ENCODE assay signal across 10 cellular contexts in genomic region chr2:206442516-206442853, GRCh38. TPM values are rescaled to one million over a fixed set of nuclear protein-coding genes. Genes with fewer than 3 reads are reported as not detected.
DNase-seq lines count a peak whose midpoint lies in the region; TF ChIP-seq lines count a peak whose summit lies in the region.
"Had no signal": no experiment of that assay in that cellular context is flagged by ENCODE, and none has a peak within 500 bp of the region (broad histone marks: within the 10 kb centered on the region; RNA-seq: fewer than 3 reads in every experiment).

No MANE protein-coding gene starts in this region.

- BruUV-seq in Calu3 (replicated peaks; lab: Mats Ljungman, UMichigan), result no TSS peak

- H3K4me1 Mint-ChIP-seq in Calu3 (ENCODE audit: low read depth, unreplicated experiment) (peaks cover 13% of the 10 kb centered on the region), progenitor cell of endocrine pancreas (ENCODE audit: low read depth) (peaks cover 30% of the 10 kb centered on the region)
- H3K4me1 Mint-ChIP-seq in dendritic cell treated with granulocyte-macrophage colony-stimulating factor and Interleukin-4, amounts not matched to agents 40 ng/mL and 50 ng/mL, for 4 days (ENCODE audit: low read depth), result peaks cover 21% of the 10 kb centered on the region

- no peak for TF ChIP-seq CTCF in Calu3 (IDR thresholded peaks at IDR 0.05; ENCODE audit: unreplicated experiment)
- no peak for TF ChIP-seq CTCF in LNCaP clone FGC (IDR thresholded peaks at IDR 0.05; ENCODE audit: control insufficient read depth, extremely low read depth, insufficient read depth)
- no peak for TF ChIP-seq CTCF in progenitor cell of endocrine pancreas (IDR thresholded peaks at IDR 0.05; ENCODE audit: unreplicated experiment)

- H3K9me3 Mint-ChIP-seq in Calu3 (ENCODE audit: low read depth, unreplicated experiment) (no peaks in the 10 kb centered on the region), progenitor cell of endocrine pancreas (ENCODE audit: low read depth) (no peaks in the 10 kb centered on the region)
- H3K9me3 Mint-ChIP-seq in dendritic cell treated with granulocyte-macrophage colony-stimulating factor and Interleukin-4, amounts not matched to agents 40 ng/mL and 50 ng/mL, for 4 days, result no peaks in the 10 kb centered on the region

- CTCF ChIA-PET in Calu3 (lab: Charles Lee), result no interaction called here

- H3K36me3 Mint-ChIP-seq in Calu3 (ENCODE audit: insufficient read depth, unreplicated experiment), result peaks cover 13% of the 10 kb centered on the region
- H3K36me3 Mint-ChIP-seq in dendritic cell treated with granulocyte-macrophage colony-stimulating factor and Interleukin-4, amounts not matched to agents 40 ng/mL and 50 ng/mL, for 4 days (ENCODE audit: low read depth), result no peaks in the 10 kb centered on the region
- H3K36me3 Mint-ChIP-seq in progenitor cell of endocrine pancreas (ENCODE audit: insufficient read depth), result no peaks in the 10 kb centered on the region

- H3K4me3 ChIP-seq in LNCaP clone FGC (ENCODE audit: low read depth, low read length), result peak overlapping the region; percentile 33; the same call in 1 of the 2 replicates
- H3K4me3 ChIP-seq: mucosa of descending colon had no signal

- peak overlapping the region; percentile 63 for H3K4me3 Mint-ChIP-seq in Calu3 (ENCODE audit: low read depth, unreplicated experiment)
- peak overlapping the region; percentile 71 for H3K4me3 Mint-ChIP-seq in dendritic cell treated with granulocyte-macrophage colony-stimulating factor and Interleukin-4, amounts not matched to agents 40 ng/mL and 50 ng/mL, for 4 days
- H3K4me3 Mint-ChIP-seq in progenitor cell of endocrine pancreas (ENCODE audit: low read depth), result peak overlapping the region; percentile 73

- peaks cover 31% of the 10 kb centered on the region for H3K27me3 Mint-ChIP-seq in Calu3 (ENCODE audit: unreplicated experiment)
- H3K27me3 Mint-ChIP-seq in dendritic cell treated with granulocyte-macrophage colony-stimulating factor and Interleukin-4, amounts not matched to agents 40 ng/mL and 50 ng/mL, for 4 days, result peaks cover 65% of the 10 kb centered on the region
- peaks cover 58% of the 10 kb centered on the region for H3K27me3 Mint-ChIP-seq in progenitor cell of endocrine pancreas

- DNase-seq in Calu3 (no peak), LNCaP clone FGC (ENCODE audit: low read depth) (no peak), progenitor cell of endocrine pancreas (ENCODE audit: low spot score, unreplicated experiment) (no peak), NCI-H526 treated with DMSO at 0.1 percent for 48 hours (lab: John Stamatoyannopoulos, UW) (no peak), A172 (ENCODE audit: low spot score) (no peak), cerebellum (ENCODE audit: low spot score) (no peak)
- no peak for DNase-seq in stimulated activated CD4-positive, alpha-beta T cell treated with anti-CD3 and anti-CD28 coated beads, Interleukin-2, amount 100 ng/mL, for 48 hours
- DNase-seq: SHP77 treated with DMSO at 0.1 percent for 48 hours had no signal

- intact Hi-C loops in Calu3 (cut with micrococcal nuclease; ENCODE audit: unreplicated experiment), result no loop called here
- intact Hi-C loops in dendritic cell treated with granulocyte-macrophage colony-stimulating factor and Interleukin-4, amounts not matched to agents 40 ng/mL and 50 ng/mL, for 4 days (cut with micrococcal nuclease), result no loop called here

- H3K27ac Mint-ChIP-seq in Calu3 (ENCODE audit: unreplicated experiment), result no peak overlapping the region
- peak overlapping the region; percentile 63 for H3K27ac Mint-ChIP-seq in dendritic cell treated with granulocyte-macrophage colony-stimulating factor and Interleukin-4, amounts not matched to agents 40 ng/mL and 50 ng/mL, for 4 days
- no peak overlapping the region for H3K27ac Mint-ChIP-seq in progenitor cell of endocrine pancreas

RNA-seq across cellular contexts. Expression of gene ADAM23, which starts 0.8 kb away (rescaled TPM):
- total RNA-seq in Calu3 (2022) (6.1 and 6.8 TPM in 2 replicates), progenitor cell of endocrine pancreas (16.0 and 19.9 TPM in 2 replicates), cerebellum (29.3 TPM)
- 4.6 and 4.9 TPM in 2 replicates for total RNA-seq in A172 (2014; rRNA removed; shearing (Covaris generic))
